Comparison of ENCODE assay signal across 13 cellular contexts in genomic region chr17:40326832-40327199, GRCh38. TPM values are rescaled to one million over a fixed set of nuclear protein-coding genes. Genes with fewer than 3 reads are reported as not detected.
DNase-seq lines count a peak whose midpoint lies in the region; ATAC-seq and TF ChIP-seq lines count a peak whose summit lies in the region.
"Had no signal": no experiment of that assay in that cellular context is flagged by ENCODE, and none has a peak within 500 bp of the region (broad histone marks: within the 10 kb centered on the region; RNA-seq: fewer than 3 reads in every experiment).

No MANE protein-coding gene starts in this region.

- no peak for TF ChIP-seq POLR2A in gastrocnemius medialis (IDR thresholded peaks at IDR 0.05)

- CTCF ChIA-PET in RWPE1 (lab: Yijun Ruan, JAX): interaction anchor here (1.1 kb wide), 1 partner anchor 9 kb away, joined by 6 read pairs; no protein-coding TSS in a partner anchor

- peak overlapping the region; percentile 99 for H3K27ac ChIP-seq in RWPE1
- H3K27ac ChIP-seq in gastrocnemius medialis: peak overlapping the region; percentile 95 to 100 (median 98)

- no peaks in the 10 kb centered on the region for H3K9me3 ChIP-seq in gastrocnemius medialis
- H3K9me3 ChIP-seq: pancreas had no signal

- no peak for DNase-seq in GM06990 (ENCODE audit: extremely low read depth, insufficient read length)
- DNase-seq in RWPE1 (ENCODE audit: low spot score): no peak
- DNase-seq in fibroblast of the aortic adventitia (ENCODE audit: low read depth): peak; percentile 54
- no peak for DNase-seq in gastrocnemius medialis
- no peak for DNase-seq in G401 (ENCODE audit: low spot score)
- DNase-seq in RPMI8226: no peak
- no peak for DNase-seq in SK-N-DZ (ENCODE audit: low spot score)
- no peak for DNase-seq in 8988T
- DNase-seq: KBM-7; NCI-H82; stimulated activated CD8-positive, alpha-beta memory T cell treated with anti-CD3 and anti-CD28 coated beads, Interleukin-4, amount 100 ng/mL, for 48 hours had no signal

- peak overlapping the region; percentile 48 for H3K4me3 ChIP-seq in GM06990 (replicated peaks; ENCODE audit: low read depth, low read length)
- no peak overlapping the region for H3K4me3 ChIP-seq in fibroblast of the aortic adventitia (ENCODE audit: low read depth, low read length)
- peak overlapping the region in 1 of 4 donors; percentile 6 for H3K4me3 ChIP-seq in gastrocnemius medialis
- H3K4me3 ChIP-seq: pancreas had no signal

- POLR2A ChIA-PET in RWPE1 (lab: Yijun Ruan, JAX; ENCODE audit: low non-redundant PET): no interaction called here

- in situ Hi-C loops in gastrocnemius medialis (cut with MboI; ENCODE audit: low sequenced_read_pairs in 4 of 4) (no loop called here), G401 (cut with HindIII; ENCODE audit: low sequenced_read_pairs) (no loop called here)

- ATAC-seq in gastrocnemius medialis: no peak
- ATAC-seq: pancreas, WTC11 had no signal

- intact Hi-C loops in gastrocnemius medialis (cut with DNase I; ENCODE audit: low total_unique reads): no loop called here

- peaks cover 100% of the 10 kb centered on the region in 2 donors for H3K4me1 ChIP-seq in gastrocnemius medialis

- TF ChIP-seq CTCF in GM06990 (IDR thresholded peaks at IDR 0.05; ENCODE audit: insufficient read depth, low read length, poor library complexity, severe bottlenecking): no peak
- no peak for TF ChIP-seq CTCF in RWPE1 (conservative IDR thresholded peaks at IDR 0.05; ENCODE audit: low read depth)
- no peak for TF ChIP-seq CTCF in fibroblast of the aortic adventitia (IDR thresholded peaks at IDR 0.05; ENCODE audit: insufficient read depth, low read length)
- no peak for TF ChIP-seq CTCF in gastrocnemius medialis (IDR thresholded peaks at IDR 0.05 in 4 of 5, conservative IDR thresholded peaks at IDR 0.05 in 1 of 5)

- H3K36me3 ChIP-seq in GM06990 (ENCODE audit: control insufficient read depth, insufficient read depth, low read length) (peaks cover 10% of the 10 kb centered on the region), gastrocnemius medialis (no peaks in the 10 kb centered on the region)
- H3K36me3 ChIP-seq: pancreas had no signal

- H3K27me3 ChIP-seq in GM06990 (replicated peaks; ENCODE audit: control insufficient read depth, insufficient read depth, low read length) (no peaks in the 10 kb centered on the region), gastrocnemius medialis (no peaks in the 10 kb centered on the region)
- H3K27me3 ChIP-seq: pancreas had no signal

RNA-seq across cellular contexts. Expression of gene RARA, which starts 17.8 kb away (rescaled TPM):
- total RNA-seq in fibroblast of the aortic adventitia (ENCODE audit: low replicate concordance) (16.0 and 25.2 TPM in 2 replicates), gastrocnemius medialis (10 to 100 TPM; 20.3 to 67.0 (median 48.4) TPM)
- 9.5 and 11.8 TPM in 2 replicates for total RNA-seq in G401 (2014; rRNA removed; shearing (Covaris generic))
- polyA plus RNA-seq in SK-N-DZ (2014; cell fraction: cytosol; rRNA removed): 42.3 and 43.5 TPM in 2 replicates
- 27.0 and 42.6 TPM in 2 replicates for polyA plus RNA-seq in SK-N-DZ (2014; cell fraction: nucleus; rRNA removed)

RNA-seq across cellular contexts. Expression of gene GJD3, which starts 37.7 kb away (rescaled TPM):
- total RNA-seq in fibroblast of the aortic adventitia (ENCODE audit: low replicate concordance): 5.9 TPM in 1 of 2 replicates, not detected in the other
- 1 to 10 TPM in 1 of 4 donors, under 1 TPM in 1, not detected in 2; 0.98 to 1.2 TPM for total RNA-seq in gastrocnemius medialis
- not detected in 2 replicates for total RNA-seq in G401 (2014; rRNA removed; shearing (Covaris generic))
- 0.30 TPM in 1 of 2 replicates, not detected in the other for polyA plus RNA-seq in SK-N-DZ (2014; cell fraction: cytosol; rRNA removed)
- polyA plus RNA-seq in SK-N-DZ (2014; cell fraction: nucleus; rRNA removed): not detected in 2 replicates

RNA-seq across cellular contexts. Expression of gene CDC6, which starts 39.1 kb away (rescaled TPM):
- 2.9 and 40.4 TPM in 2 replicates for total RNA-seq in fibroblast of the aortic adventitia (ENCODE audit: low replicate concordance)
- under 1 TPM in 3 of 4 donors, not detected in 1; 0.27 to 0.75 (median 0.66) TPM for total RNA-seq in gastrocnemius medialis
- 34.1 and 53.5 TPM in 2 replicates for total RNA-seq in G401 (2014; rRNA removed; shearing (Covaris generic))
- 87.3 and 102 TPM in 2 replicates for polyA plus RNA-seq in SK-N-DZ (2014; cell fraction: cytosol; rRNA removed)
- polyA plus RNA-seq in SK-N-DZ (2014; cell fraction: nucleus; rRNA removed): 47.1 and 49.5 TPM in 2 replicates
